In the genomic region with DNA sequence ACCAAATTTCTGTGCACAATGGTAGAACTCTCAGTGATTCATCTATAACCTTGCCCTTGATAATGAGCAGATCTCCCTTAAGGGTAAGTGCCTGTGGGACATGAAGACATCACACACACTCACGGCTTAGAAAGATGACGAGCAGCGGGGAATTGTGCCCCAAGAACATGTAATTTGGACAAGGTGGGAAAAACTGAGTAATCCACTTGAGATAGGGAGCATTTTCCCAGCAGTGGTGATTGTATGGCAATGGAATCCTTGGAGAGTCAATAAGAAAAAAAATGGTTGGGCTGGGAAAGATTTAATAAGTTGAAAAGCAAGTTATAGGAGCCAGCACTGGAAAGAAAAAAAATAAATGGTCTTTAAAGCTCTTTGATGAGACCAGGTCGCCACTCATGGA, we compare ENCODE assay signal across 18 cellular contexts.
DNase-seq lines count a peak whose midpoint lies in the region; ATAC-seq and TF ChIP-seq lines count a peak whose summit lies in the region.
"Had no signal": no experiment of that assay in that cellular context is flagged by ENCODE, and none has a peak within 500 bp of the region (broad histone marks: within the 10 kb centered on the region; RNA-seq: fewer than 3 reads in every experiment).

No MANE protein-coding gene starts in this region.

- no TSS peak for BruUV-seq in Caco-2 (replicated peaks; lab: Mats Ljungman, UMichigan)

- H3K36me3 Mint-ChIP-seq in Caco-2 (ENCODE audit: insufficient read depth, unreplicated experiment) = no peaks in the 10 kb centered on the region
- no peaks in the 10 kb centered on the region for H3K36me3 Mint-ChIP-seq in nephron (ENCODE audit: low read depth)
- no peaks in the 10 kb centered on the region for H3K36me3 Mint-ChIP-seq in stimulated activated naive B cell treated with anti-CD40 and anti-IgM and Interleukin-4, amounts not matched to agents 10 μg/mL and 1 μg/mL and 100 μg/mL, for 72 hours
- no peaks in the 10 kb centered on the region for H3K36me3 Mint-ChIP-seq in immature natural killer cell

- no peak overlapping the region for H3K4me3 Mint-ChIP-seq in Caco-2 (ENCODE audit: unreplicated experiment)
- no peak overlapping the region for H3K4me3 Mint-ChIP-seq in nephron
- H3K4me3 Mint-ChIP-seq in stimulated activated naive B cell treated with anti-CD40 and anti-IgM and Interleukin-4, amounts not matched to agents 10 μg/mL and 1 μg/mL and 100 μg/mL, for 72 hours = no peak overlapping the region
- H3K4me3 Mint-ChIP-seq in immature natural killer cell = no peak overlapping the region

- POLR2A ChIA-PET in Caco-2 (lab: Charles Lee) = no interaction called here

- intact Hi-C loops in Caco-2 (cut with micrococcal nuclease; ENCODE audit: unreplicated experiment) = no loop called here

- DNase-seq in Caco-2 = no peak
- peak; percentile 15 for DNase-seq in T1000 (lab: John Stamatoyannopoulos, UW)
- DNase-seq in fibroblast of peridontal ligament (ENCODE audit: extremely low read depth) = peak; percentile 81
- DNase-seq in stimulated activated naive B cell treated with anti-CD40 and anti-IgM and Interleukin-4, amounts not matched to agents 10 μg/mL and 1 μg/mL and 100 μg/mL, for 72 hours = no peak
- DNase-seq in immature natural killer cell = no peak
- DNase-seq in SK-N-DZ (ENCODE audit: low spot score) = no peak
- DNase-seq: activated CD4-positive, alpha-beta T cell treated with anti-CD3 and anti-CD28 coated beads, Interleukin-2, amount 50 U/mL, for 4 hours; activated gamma-delta T cell treated with Interleukin-2 at 50 U/mL for 16 hours; AML-193; DMS79; NCI-H1930; NCI-H82; SHP77; T-helper 9 cell had no signal

- no peaks in the 10 kb centered on the region for H3K36me3 ChIP-seq in Caco-2 (ENCODE audit: control insufficient read depth, insufficient read depth, low read length)
- H3K36me3 ChIP-seq: tibial nerve had no signal

- H3K27me3 Mint-ChIP-seq in Caco-2 (ENCODE audit: insufficient read depth, unreplicated experiment) (no peaks in the 10 kb centered on the region), nephron (ENCODE audit: low read depth) (no peaks in the 10 kb centered on the region), immature natural killer cell (ENCODE audit: low read depth in 3 of 3) (peaks cover 0 to 3% (median 0%) of the 10 kb centered on the region in 3 donors)
- no peaks in the 10 kb centered on the region for H3K27me3 Mint-ChIP-seq in stimulated activated naive B cell treated with anti-CD40 and anti-IgM and Interleukin-4, amounts not matched to agents 10 μg/mL and 1 μg/mL and 100 μg/mL, for 72 hours

- no peaks in the 10 kb centered on the region for H3K27me3 ChIP-seq in Caco-2 (replicated peaks; ENCODE audit: control insufficient read depth, insufficient read depth, low read length)
- H3K27me3 ChIP-seq: tibial nerve had no signal

- no peak for TF ChIP-seq CTCF in Caco-2 (IDR thresholded peaks at IDR 0.05; ENCODE audit: insufficient read depth in 1 of 2, low read depth in 1 of 2, low read length in 1 of 2, severe bottlenecking in 1 of 2, unreplicated experiment in 1 of 2)
- TF ChIP-seq CTCF in nephron (IDR thresholded peaks at IDR 0.05; ENCODE audit: unreplicated experiment in 3 of 3) = no peak

- CTCF ChIA-PET in Caco-2 (lab: Charles Lee) = no interaction called here

- H3K4me1 Mint-ChIP-seq in Caco-2 (ENCODE audit: low read depth, unreplicated experiment) (peaks cover 13% of the 10 kb centered on the region), nephron (peaks cover 40% of the 10 kb centered on the region), immature natural killer cell (no peaks in the 10 kb centered on the region)
- H3K4me1 Mint-ChIP-seq in stimulated activated naive B cell treated with anti-CD40 and anti-IgM and Interleukin-4, amounts not matched to agents 10 μg/mL and 1 μg/mL and 100 μg/mL, for 72 hours = no peaks in the 10 kb centered on the region

- peaks cover 28% of the 10 kb centered on the region for H3K4me1 ChIP-seq in Caco-2

- H3K9me3 ChIP-seq in Caco-2 = no peaks in the 10 kb centered on the region
- H3K9me3 ChIP-seq: tibial nerve had no signal

- H3K4me3 ChIP-seq in Caco-2 (ENCODE audit: low read depth, low read length) = no peak overlapping the region
- H3K4me3 ChIP-seq: GM12878, tibial nerve had no signal

- no peak for ATAC-seq in stimulated activated naive B cell treated with anti-CD40 and anti-IgM and Interleukin-4, amounts not matched to agents 10 μg/mL and 1 μg/mL and 100 μg/mL, for 72 hours (replicated peaks)
- ATAC-seq in GM19324 (IDR thresholded peaks at IDR 0.05; ENCODE audit: low FRiP score, unreplicated experiment) = no peak
- ATAC-seq: GM12878 had no signal

- H3K9me3 Mint-ChIP-seq in Caco-2 (ENCODE audit: unreplicated experiment) (peaks cover 12% of the 10 kb centered on the region), nephron (peaks cover 4% of the 10 kb centered on the region), immature natural killer cell (no peaks in the 10 kb centered on the region)
- H3K9me3 Mint-ChIP-seq in stimulated activated naive B cell treated with anti-CD40 and anti-IgM and Interleukin-4, amounts not matched to agents 10 μg/mL and 1 μg/mL and 100 μg/mL, for 72 hours = no peaks in the 10 kb centered on the region

- H3K27ac Mint-ChIP-seq in Caco-2 (ENCODE audit: unreplicated experiment) (peak overlapping the region; percentile 45), nephron (peak overlapping the region; percentile 8 to 19 (median 11)), immature natural killer cell (no peak overlapping the region)
- H3K27ac Mint-ChIP-seq in stimulated activated naive B cell treated with anti-CD40 and anti-IgM and Interleukin-4, amounts not matched to agents 10 μg/mL and 1 μg/mL and 100 μg/mL, for 72 hours = no peak overlapping the region

Comparison
In these comparisons a context has a peak if more than half of its experiments do, and no peak if none do; other contexts are left out.
1. DNase-seq: peak in T1000 (single experiment) and fibroblast of peridontal ligament (single experiment); none in Caco-2 (0 of 2), stimulated activated naive B cell treated with anti-CD40 and anti-IgM and Interleukin-4, amounts not matched to agents 10 μg/mL and 1 μg/mL and 100 μg/mL, for 72 hours (single experiment), immature natural killer cell (0 of 3) and SK-N-DZ (single experiment).
2. H3K27ac Mint-ChIP-seq: peak in Caco-2 (single experiment) and nephron (3 of 3); none in stimulated activated naive B cell treated with anti-CD40 and anti-IgM and Interleukin-4, amounts not matched to agents 10 μg/mL and 1 μg/mL and 100 μg/mL, for 72 hours (single experiment) and immature natural killer cell (0 of 6).